Comparison of ENCODE assay signal across 9 cellular contexts in genomic region chr11:3854660-3854976, GRCh38. TPM values are rescaled to one million over a fixed set of nuclear protein-coding genes. Genes with fewer than 3 reads are reported as not detected.
DNase-seq lines count a peak whose midpoint lies in the region; ATAC-seq, FAIRE-seq and TF ChIP-seq lines count a peak whose summit lies in the region.
"Had no signal": no experiment of that assay in that cellular context is flagged by ENCODE, and none has a peak within 500 bp of the region (broad histone marks: within the 10 kb centered on the region; RNA-seq: fewer than 3 reads in every experiment).

No MANE protein-coding gene starts in this region.

- H3K9ac ChIP-seq in astrocyte (ENCODE audit: low read length) = no peak overlapping the region

- H3K27ac ChIP-seq in left ventricle myocardium inferior (replicated peaks) (peak overlapping the region; percentile 96), right cardiac atrium (ENCODE audit: low read length) (no peak overlapping the region), astrocyte (ENCODE audit: low read depth, low read length) (no peak overlapping the region), aorta (ENCODE audit: low read depth in 1 of 2, low read length in 2 of 2) (no peak overlapping the region)

- ATAC-seq in right cardiac atrium (no peak), aorta (ENCODE audit: low FRiP score) (peak; percentile 1), GM21360 (IDR thresholded peaks at IDR 0.05; ENCODE audit: unreplicated experiment) (no peak)

- H3K4me3 ChIP-seq in left ventricle myocardium inferior (peak overlapping the region; percentile 92), right cardiac atrium (ENCODE audit: low read length) (no peak overlapping the region), astrocyte (ENCODE audit: insufficient read depth, low read depth, low read length) (no peak overlapping the region), mononuclear cell (ENCODE audit: low read length) (peak overlapping the region; percentile 91), aorta (ENCODE audit: low read length in 2 of 2) (no peak overlapping the region)

- peak overlapping the region; percentile 65 for H2AFZ ChIP-seq in astrocyte (ENCODE audit: low read depth, low read length)

- H3K27me3 ChIP-seq in left ventricle myocardium inferior (ENCODE audit: low read depth) (peaks cover 24% of the 10 kb centered on the region), right cardiac atrium (ENCODE audit: control insufficient read depth, insufficient read depth) (no peaks in the 10 kb centered on the region), astrocyte (ENCODE audit: insufficient read depth, low read length) (no peaks in the 10 kb centered on the region), mononuclear cell (ENCODE audit: insufficient read depth, low read length) (no peaks in the 10 kb centered on the region), aorta (ENCODE audit: control insufficient read depth in 1 of 2, insufficient read depth in 2 of 2, low read length in 1 of 2) (no peaks in the 10 kb centered on the region)

- no peak for TF ChIP-seq CTCF in left ventricle myocardium inferior (IDR thresholded peaks at IDR 0.05; ENCODE audit: borderline replicate concordance)
- no peak for TF ChIP-seq CTCF in astrocyte (IDR thresholded peaks at IDR 0.05; ENCODE audit: insufficient read depth, low read depth, low read length)

- no peaks in the 10 kb centered on the region for H3K36me3 Mint-ChIP-seq in astrocyte (ENCODE audit: low read depth, unreplicated experiment)

- H3K27me3 Mint-ChIP-seq in astrocyte (ENCODE audit: low read depth, unreplicated experiment) = no peaks in the 10 kb centered on the region

- H3K4me1 Mint-ChIP-seq in astrocyte (ENCODE audit: low read depth, unreplicated experiment) = peaks cover 22% of the 10 kb centered on the region

- H3K79me2 ChIP-seq in astrocyte (ENCODE audit: insufficient read depth, low read length) = peaks cover 28% of the 10 kb centered on the region

- H3K4me2 ChIP-seq in astrocyte (ENCODE audit: low read length) = peak overlapping the region; percentile 95

- H3K36me3 ChIP-seq in left ventricle myocardium inferior (no peaks in the 10 kb centered on the region), astrocyte (ENCODE audit: insufficient read depth, low read length) (no peaks in the 10 kb centered on the region), aorta (ENCODE audit: control insufficient read depth in 1 of 2, insufficient read depth in 2 of 2, low read length in 1 of 2) (no peaks in the 10 kb centered on the region)

- H4K20me1 ChIP-seq in astrocyte (ENCODE audit: insufficient read depth, low read length) = peaks cover 17% of the 10 kb centered on the region

- H3K9me3 Mint-ChIP-seq in astrocyte (ENCODE audit: unreplicated experiment) = no peaks in the 10 kb centered on the region

- intact Hi-C loops in left ventricle myocardium inferior (cut with micrococcal nuclease) = loop anchor here (10.0 kb wide), 1 partner anchor 100 kb away; no protein-coding TSS in a partner anchor
- intact Hi-C loops in right cardiac atrium (cut with DNase I) = loop anchor here in 2 of 4 donors (2.0 to 10.0 kb wide), 2 partner anchors 90 to 218 kb away; no protein-coding TSS in a partner anchor
- intact Hi-C loops in aorta (cut with DNase I) = no loop called here
- intact Hi-C loops in posterior vena cava (cut with DNase I) = loop anchor here (5.0 to 10.0 kb wide), 2 partner anchors 120 to 218 kb away; no protein-coding TSS in a partner anchor

- H3K4me1 ChIP-seq in left ventricle myocardium inferior = peaks cover 54% of the 10 kb centered on the region
- H3K4me1 ChIP-seq in right cardiac atrium (ENCODE audit: control insufficient read depth, insufficient read depth, low read length) = peaks cover 13% of the 10 kb centered on the region
- peaks cover 13% of the 10 kb centered on the region for H3K4me1 ChIP-seq in astrocyte (ENCODE audit: insufficient read depth, low read length)
- peaks cover 52% of the 10 kb centered on the region for H3K4me1 ChIP-seq in mononuclear cell (ENCODE audit: insufficient read depth, low read length)
- peaks cover 3 to 9% of the 10 kb centered on the region in 2 donors for H3K4me1 ChIP-seq in aorta (ENCODE audit: control insufficient read depth in 1 of 2, insufficient read depth in 2 of 2, low read length in 2 of 2)

- no peak for FAIRE-seq in astrocyte (lab: Jason Lieb, UNC)
- FAIRE-seq: colon had no signal

- H3K4me3 Mint-ChIP-seq in astrocyte (ENCODE audit: unreplicated experiment) = peak overlapping the region; percentile 82

- DNase-seq in left ventricle myocardium inferior (no peak), right cardiac atrium (no peak), astrocyte (ENCODE audit: low read depth) (no peak), aorta (no peak), posterior vena cava (ENCODE audit: low spot score) (no peak)
- DNase-seq in effector CD8-positive, alpha-beta T cell (lab: John Stamatoyannopoulos, UW) = no peak

- H3K27ac Mint-ChIP-seq in astrocyte (ENCODE audit: unreplicated experiment) = peak overlapping the region; percentile 75

- WGBS in right cardiac atrium = 24% methylated on average over 7 of the region's 7 CpGs
- WGBS in aorta, 2 donors = 18 to 20% methylated on average over 7 of the region's 7 CpGs

- H3K9me3 ChIP-seq in left ventricle myocardium inferior (replicated peaks) (no peaks in the 10 kb centered on the region), right cardiac atrium (ENCODE audit: control insufficient read depth, low read length) (no peaks in the 10 kb centered on the region), astrocyte (ENCODE audit: insufficient read depth, low read depth, low read length) (no peaks in the 10 kb centered on the region), mononuclear cell (ENCODE audit: low read depth, low read length) (no peaks in the 10 kb centered on the region), aorta (ENCODE audit: control insufficient read depth, low read length) (no peaks in the 10 kb centered on the region)

RNA-seq across cellular contexts. Expression of gene STIM1, which starts 0.8 kb away (rescaled TPM):
- 32.0 TPM for total RNA-seq in left ventricle myocardium inferior
- 10 to 100 TPM; 14.4 to 19.3 (median 16.6) TPM for total RNA-seq in right cardiac atrium
- polyA plus RNA-seq in right cardiac atrium = 10.8 TPM
- 42.9 and 49.3 TPM in 2 replicates for total RNA-seq in astrocyte
- 55.8 TPM for total RNA-seq in mononuclear cell
- 10 to 100 TPM; 63.4 to 69.5 TPM for total RNA-seq in aorta
- polyA plus RNA-seq in aorta = 10 to 100 TPM; 14.9 to 34.1 TPM
- total RNA-seq in posterior vena cava = 10 to 100 TPM; 66.9 to 81.7 TPM

RNA-seq across cellular contexts. Expression of gene RHOG, which starts 13.9 kb away (rescaled TPM):
- total RNA-seq in left ventricle myocardium inferior (23.1 TPM), right cardiac atrium (10 to 100 TPM; 18.7 to 26.0 (median 25.6) TPM), astrocyte (54.5 and 54.7 TPM in 2 replicates), mononuclear cell (75.6 TPM), aorta (10 to 100 TPM; 54.5 to 58.5 TPM), posterior vena cava (10 to 100 TPM; 52.0 to 55.0 TPM)
- polyA plus RNA-seq in right cardiac atrium (23.7 TPM), aorta (10 to 100 TPM; 48.6 to 61.0 TPM)

RNA-seq across cellular contexts. Expression of gene PGAP2, which starts 46.3 kb away (rescaled TPM):
- total RNA-seq in left ventricle myocardium inferior = 27.8 TPM
- 10 to 100 TPM; 12.4 to 19.5 (median 15.2) TPM for total RNA-seq in right cardiac atrium
- 13.9 TPM for polyA plus RNA-seq in right cardiac atrium
- 22.4 and 22.5 TPM in 2 replicates for total RNA-seq in astrocyte
- total RNA-seq in mononuclear cell = 7.5 TPM
- total RNA-seq in aorta = 10 to 100 TPM in 1 of 2 donors, 1 to 10 TPM in 1; 6.8 to 17.7 TPM
- 10 to 100 TPM in 1 of 2 donors, 1 to 10 TPM in 1; 3.9 to 11.0 TPM for polyA plus RNA-seq in aorta
- 1 to 10 TPM; 5.4 to 9.2 TPM for total RNA-seq in posterior vena cava

RNA-seq across cellular contexts. Expression of gene NUP98, which starts 57.3 kb away (rescaled TPM):
- total RNA-seq in left ventricle myocardium inferior = 37.3 TPM
- 10 to 100 TPM; 38.8 to 55.9 (median 43.4) TPM for total RNA-seq in right cardiac atrium
- polyA plus RNA-seq in right cardiac atrium = 22.9 TPM
- total RNA-seq in astrocyte = 81.2 and 84.2 TPM in 2 replicates
- 227 TPM for total RNA-seq in mononuclear cell
- 10 to 100 TPM; 72.7 to 78.6 TPM for total RNA-seq in aorta
- 10 to 100 TPM; 16.3 to 17.9 TPM for polyA plus RNA-seq in aorta
- 10 to 100 TPM; 51.6 to 53.8 TPM for total RNA-seq in posterior vena cava

Comparison
In these comparisons a context has a peak if more than half of its experiments do, and no peak if none do; other contexts are left out.
1. H3K4me3 ChIP-seq: peak in left ventricle myocardium inferior (single experiment) and mononuclear cell (single experiment); none in right cardiac atrium (single experiment), astrocyte (single experiment) and aorta (0 of 2).
2. intact Hi-C loops: an anchor here in left ventricle myocardium inferior (10.0 kb wide) and posterior vena cava (5.0 to 10.0 kb wide); none called in aorta.